8 cellular contexts compared by ENCODE assay signal in the genomic region with DNA sequence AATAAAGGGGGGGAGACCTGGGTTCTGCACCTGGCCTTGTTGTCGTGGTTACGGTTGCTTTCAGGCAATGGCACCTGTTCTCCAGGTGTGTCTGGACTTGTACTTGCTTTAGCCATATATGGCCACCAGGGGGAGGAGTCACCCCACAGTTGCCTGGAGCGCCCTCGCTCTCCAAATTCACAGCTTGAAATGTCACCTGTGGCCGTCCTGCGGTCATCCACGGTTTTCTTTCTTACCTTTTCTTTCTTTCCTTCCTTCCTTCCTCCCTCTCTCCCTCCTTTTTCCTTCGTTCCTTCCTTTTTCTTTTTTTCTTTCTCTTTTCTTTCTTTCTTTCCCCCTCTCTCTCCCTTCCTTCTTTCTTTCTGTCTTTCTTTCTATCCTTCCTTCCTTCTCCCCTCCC.
DNase-seq lines count a peak whose midpoint lies in the region; ATAC-seq and TF ChIP-seq lines count a peak whose summit lies in the region.

No MANE protein-coding gene starts in this region.

- DNase-seq in COR-L47 (lab: John Stamatoyannopoulos, UW) (peak; percentile 79), MM.1S (peak; percentile 82), SW480 (ENCODE audit: low spot score) (peak; percentile 84), astrocyte of the hippocampus (ENCODE audit: low read depth, low spot score) (peak; percentile 71), left colon (peak; percentile 44 to 63)
- peak; percentile 16 for DNase-seq in stimulated activated CD8-positive, alpha-beta memory T cell treated with anti-CD3 and anti-CD28 coated beads, Interleukin-7, amount 100 ng/mL, for 24 hours (ENCODE audit: low read depth)

- peak overlapping the region; percentile 61; the same call in 1 of the 2 replicates for H2AFZ ChIP-seq in MM.1S (ENCODE audit: low read length)

- H3K9me3 ChIP-seq in MM.1S (replicated peaks; ENCODE audit: insufficient read depth, low read length), result no peaks in the 10 kb centered on the region

- 0 out of 2 replicates have a peak, but pooled peaks cover 5% of the 10 kb centered on the region for H3K4me1 ChIP-seq in MM.1S (ENCODE audit: low read length)

- no peaks in the 10 kb centered on the region for H3F3A ChIP-seq in MM.1S (ENCODE audit: insufficient read depth, low read length)

- ATAC-seq in GM21381 (IDR thresholded peaks at IDR 0.05; ENCODE audit: unreplicated experiment), result peak; percentile 89
- peak; percentile 89 for ATAC-seq in left colon
- ATAC-seq in HG02610 (IDR thresholded peaks at IDR 0.05; ENCODE audit: unreplicated experiment), result no peak

- no peaks in the 10 kb centered on the region for H3K36me3 ChIP-seq in MM.1S (replicated peaks; ENCODE audit: insufficient read depth, low read length)

- H4K20me1 ChIP-seq in MM.1S (ENCODE audit: insufficient read depth, low read length), result no peaks in the 10 kb centered on the region

- H3K4me3 ChIP-seq in MM.1S (ENCODE audit: low read length), result no peak overlapping the region; the same call in 1 of the 2 replicates

- H3K79me2 ChIP-seq in MM.1S (ENCODE audit: low read length), result no peaks in the 10 kb centered on the region

- H3K9me2 ChIP-seq in MM.1S (replicated peaks; ENCODE audit: insufficient read depth, low read length), result no peaks in the 10 kb centered on the region

- intact Hi-C loops in left colon (cut with DNase I, micrococcal nuclease), result no loop called here

- no peak overlapping the region for H3K27ac ChIP-seq in MM.1S (ENCODE audit: low read length)

- no peak overlapping the region for H3K9ac ChIP-seq in MM.1S (ENCODE audit: low read length)

- no peaks in the 10 kb centered on the region for H3K27me3 ChIP-seq in MM.1S (replicated peaks; ENCODE audit: insufficient read depth, low read length)

- TF ChIP-seq CTCF in MM.1S (IDR thresholded peaks at IDR 0.05; ENCODE audit: low read length), result peak; percentile 74

- peak overlapping the region; percentile 41; the same call in 1 of the 2 replicates for H3K4me2 ChIP-seq in MM.1S (ENCODE audit: low read depth, low read length)

Comparison
In these comparisons a context has a peak if more than half of its experiments do, and no peak if none do; other contexts are left out.
1. DNase-seq: peak in every context shown above with its lines; median percentile 84 in SW480; 82 in MM.1S; 79 in COR-L47; 71 in astrocyte of the hippocampus; 54 in left colon; 16 in stimulated activated CD8-positive, alpha-beta memory T cell treated with anti-CD3 and anti-CD28 coated beads, Interleukin-7, amount 100 ng/mL, for 24 hours.